In genomic region chr12:21595356-21595755, GRCh38 we compare ENCODE assay signal across 16 cellular contexts. TPM values are rescaled to one million over a fixed set of nuclear protein-coding genes. Genes with fewer than 3 reads are reported as not detected.
"Had no signal": no experiment of that assay in that cellular context is flagged by ENCODE, and none has a peak within 500 bp of the region (broad histone marks: within the 10 kb centered on the region; RNA-seq: fewer than 3 reads in every experiment).

No MANE protein-coding gene starts in this region.

RNA-seq across cellular contexts. Expression of gene GYS2, which starts 9.3 kb away (rescaled TPM):
- total RNA-seq: activated B cell treated with CpG ODN at 0.5 μM for 24 hours; activated CD4-positive, alpha-beta memory T cell treated with anti-CD3 and anti-CD28 coated beads for 36 hours; activated CD4-positive, alpha-beta T cell treated with anti-CD3 and anti-CD28 coated beads, Interleukin-2, amount 10 ng/mL, durations not matched to agents 24 days and 14 days; activated CD8-positive, alpha-beta memory T cell treated with anti-CD3 and anti-CD28 coated beads for 36 hours; activated CD8-positive, alpha-beta T cell treated with anti-CD3 and anti-CD28 coated beads for 36 hours; activated naive CD4-positive, alpha-beta T cell treated with anti-CD3 and anti-CD28 coated beads for 36 hours; activated naive CD4-positive, alpha-beta T cell treated with anti-CD3 and anti-CD28 coated beads, Interleukin-2, amount 50 U/mL, for 72 hours; activated naive CD8-positive, alpha-beta T cell treated with anti-CD3 and anti-CD28 coated beads for 36 hours; activated T-cell treated with anti-CD3 and anti-CD28 coated beads, Interleukin-2, amount 50 U/mL, for 72 hours; activated T-helper 17 cell treated with anti-CD3 and anti-CD28 coated beads, Interleukin-2, amount 50 U/mL, for 72 hours; astrocyte; body of pancreas; cardiac septum; cerebellum; T-helper 1 cell treated with Interleukin-12 subunit alpha and Interleukin-12 subunit beta and Interleukin-4 antibody, amounts not matched to agents 30 ng/mL and 1 ng/mL, for 36 hours had no signal
- polyA plus RNA-seq: aorta had no signal
